ENCODE assay signal across 8 cellular contexts in genomic region chr3:50319872-50320625, GRCh38. TPM values are rescaled to one million over a fixed set of nuclear protein-coding genes. Genes with fewer than 3 reads are reported as not detected.
DNase-seq lines count a peak whose midpoint lies in the region; ATAC-seq, FAIRE-seq and TF ChIP-seq lines count a peak whose summit lies in the region.

No MANE protein-coding gene starts in this region.

- TF ChIP-seq CTCF in GM12878 (IDR thresholded peaks at IDR 0.05 in 2 of 3, conservative IDR thresholded peaks at IDR 0.05 in 1 of 3; ENCODE audit: control insufficient read depth in 2 of 3, extremely low read depth in 1 of 3, insufficient read depth in 1 of 3, low read depth in 3 of 3, low read length in 3 of 3) (no peak), liver (IDR thresholded peaks at IDR 0.05; ENCODE audit: low read depth, low read length, missing input control) (no peak)

- H3K79me2 ChIP-seq in GM12878 (ENCODE audit: control insufficient read depth, insufficient read depth, low read length): peaks cover 5% of the 10 kb centered on the region

- no peaks in the 10 kb centered on the region for H3K36me3 Mint-ChIP-seq in activated CD4-positive, alpha-beta T cell treated with anti-CD3 and anti-CD28 coated beads for 36 hours (ENCODE audit: low read depth)

- no peak overlapping the region for H3K27ac Mint-ChIP-seq in activated CD4-positive, alpha-beta T cell treated with anti-CD3 and anti-CD28 coated beads for 36 hours

- CTCF ChIA-PET in activated CD4-positive, alpha-beta T cell treated with anti-CD3 and anti-CD28 coated beads for 36 hours (lab: Charles Lee): interaction anchor here (0.6 to 2.9 kb wide), 5 partner anchors 14 to 1245 kb away, joined by 3 to 11 read pairs (median 3); partner anchors contain the start of genes HYAL3 and NAA80
- CTCF ChIA-PET in GM12878 (lab: Yijun Ruan, JAX): interaction anchor here (0.7 to 5.1 kb wide), 5 partner anchors 8 to 99 kb away, joined by 3 to 72 read pairs (median 4); partner anchors contain the start of genes RASSF1 and TUSC2

- DNase-seq in activated CD4-positive, alpha-beta T cell treated with anti-CD3 and anti-CD28 coated beads for 36 hours: no peak
- no peak for DNase-seq in activated CD4-positive, alpha-beta T cell treated with anti-CD3 and anti-CD28 coated beads for 1 hour
- no peak for DNase-seq in GM12878 (ENCODE audit: low read depth, low spot score)
- DNase-seq in NCI-H2196 treated with DMSO at 0.1 percent for 48 hours (lab: John Stamatoyannopoulos, UW; ENCODE audit: unreplicated experiment): no peak
- no peak for DNase-seq in NCI-H69 (lab: John Stamatoyannopoulos, UW)

- peak overlapping the region; percentile 70 for H3K4me3 ChIP-seq in GM12878
- peak overlapping the region; percentile 81 to 96 (median 95) for H3K4me3 ChIP-seq in liver (ENCODE audit: low read depth in 1 of 3, low read length in 3 of 3)
- H3K4me3 ChIP-seq in thymus (ENCODE audit: low read length): peak overlapping the region; percentile 75

- H3K36me3 ChIP-seq in GM12878 (ENCODE audit: control insufficient read depth in 2 of 2, insufficient read depth in 2 of 2, low read length in 1 of 2) (peaks cover 0 to 2% of the 10 kb centered on the region in 2 experiments; a peak in 2 of 4 replicates), liver (ENCODE audit: control insufficient read depth in 4 of 4, insufficient read depth in 3 of 4, low read depth in 1 of 4, low read length in 3 of 4) (peaks cover 0 to 10% (median 2%) of the 10 kb centered on the region in 4 donors), thymus (ENCODE audit: control insufficient read depth, insufficient read depth) (peaks cover 5% of the 10 kb centered on the region)

- H3K27ac ChIP-seq in GM12878 (ENCODE audit: control insufficient read depth, insufficient read depth) (peak overlapping the region; percentile 88; the same call in 1 of the 2 replicates), liver (ENCODE audit: low read depth in 1 of 2, low read length in 2 of 2) (peak overlapping the region; percentile 98 to 99), thymus (ENCODE audit: low read depth) (no peak overlapping the region)

- TF ChIP-seq EP300 in GM12878 (IDR thresholded peaks at IDR 0.05; ENCODE audit: borderline replicate concordance in 1 of 2, control insufficient read depth in 1 of 2, low read depth in 2 of 2, low read length in 2 of 2): no peak

- H3K9ac ChIP-seq in GM12878 (ENCODE audit: control insufficient read depth, insufficient read depth, low read length): peak overlapping the region; percentile 83
- H3K9ac ChIP-seq in liver (ENCODE audit: low read depth in 1 of 2, low read length in 2 of 2): peak overlapping the region; percentile 86 to 97

- ATAC-seq in activated CD4-positive, alpha-beta T cell treated with anti-CD3 and anti-CD28 coated beads for 36 hours: no peak
- no peak for ATAC-seq in GM12878
- ATAC-seq in HG02623 (IDR thresholded peaks at IDR 0.05; ENCODE audit: unreplicated experiment): no peak

- no peak for TF ChIP-seq POLR2A in GM12878 (IDR thresholded peaks at IDR 0.05; ENCODE audit: low read depth, low read length)

- no peaks in the 10 kb centered on the region for H3K9me3 Mint-ChIP-seq in activated CD4-positive, alpha-beta T cell treated with anti-CD3 and anti-CD28 coated beads for 36 hours (ENCODE audit: low read depth)

- H3K4me2 ChIP-seq in GM12878 (ENCODE audit: control insufficient read depth, insufficient read depth): peak overlapping the region; percentile 64

- H3K9me3 ChIP-seq in GM12878 (replicated peaks; ENCODE audit: control insufficient read depth, insufficient read depth, low read length): no peaks in the 10 kb centered on the region
- H3K9me3 ChIP-seq in liver (ENCODE audit: control insufficient read depth in 4 of 4, low read length in 3 of 4): no peaks in the 10 kb centered on the region
- no peaks in the 10 kb centered on the region for H3K9me3 ChIP-seq in thymus (ENCODE audit: control insufficient read depth)

- BruUV-seq in GM12878 (replicated peaks; lab: Mats Ljungman, UMichigan): TSS peak; percentile 28

- POLR2A ChIA-PET in activated CD4-positive, alpha-beta T cell treated with anti-CD3 and anti-CD28 coated beads for 36 hours (lab: Charles Lee): interaction anchor here (0.6 to 1.8 kb wide), 3 partner anchors 17 to 1328 kb away, joined by 3 to 4 read pairs (median 3); no protein-coding TSS in a partner anchor
- POLR2A ChIA-PET in GM12878 (lab: Charles Lee): interaction anchor here (0.7 to 2.0 kb wide), 4 partner anchors 16 to 27 kb away, joined by 3 to 12 read pairs (median 4); partner anchors contain the start of genes HYAL3, IFRD2 and NAA80

- RAD21 ChIA-PET in GM12878 (lab: Charles Lee; ENCODE audit: unreplicated experiment): interaction anchor here (0.7 to 1.6 kb wide), 3 partner anchors 17 to 231 kb away, joined by 3 to 6 read pairs (median 3); partner anchors contain the start of genes HYAL3, NAA80 and RBM5

- no peak overlapping the region; the same call in 1 of the 2 replicates for H2AFZ ChIP-seq in GM12878 (ENCODE audit: control insufficient read depth, low read depth, low read length)

- in situ Hi-C loops in GM12878 (cut with MboI): no loop called here

- H4K20me1 ChIP-seq in GM12878 (ENCODE audit: control insufficient read depth, insufficient read depth): no peaks in the 10 kb centered on the region

- TF ChIP-seq RAD21 in GM12878 (IDR thresholded peaks at IDR 0.05; ENCODE audit: insufficient read depth, low read depth, low read length) (no peak), liver (IDR thresholded peaks at IDR 0.05) (no peak)

- WGBS in GM12878 (ENCODE audit: insufficient coverage, insufficient replicate concordance, low lambda C conversion rate, missing lambda C conversion rate): 95% methylated on average over 30 of the region's 30 CpGs
- WGBS in liver: 80% methylated on average over 30 of the region's 30 CpGs
- WGBS in thymus: 98% methylated on average over 30 of the region's 30 CpGs

- intact Hi-C loops in activated CD4-positive, alpha-beta T cell treated with anti-CD3 and anti-CD28 coated beads for 36 hours (cut with DNase I, micrococcal nuclease): loop anchor here (2.0 to 10.0 kb wide), 3 partner anchors 17 to 125 kb away; partner anchors contain the start of gene LSMEM2 (in 1 of the 2)
- intact Hi-C loops in GM12878 (cut with micrococcal nuclease; ENCODE audit: unreplicated experiment): no loop called here

- peaks cover 40% of the 10 kb centered on the region for H3K4me1 Mint-ChIP-seq in activated CD4-positive, alpha-beta T cell treated with anti-CD3 and anti-CD28 coated beads for 36 hours

- H3K27me3 ChIP-seq in GM12878 (replicated peaks in 1 of 2; ENCODE audit: control insufficient read depth in 2 of 2, insufficient read depth in 2 of 2, low read length in 1 of 2) (no peaks in the 10 kb centered on the region), liver (ENCODE audit: control insufficient read depth in 4 of 4, insufficient read depth in 4 of 4, low read length in 3 of 4) (no peaks in the 10 kb centered on the region), thymus (ENCODE audit: control insufficient read depth, insufficient read depth) (no peaks in the 10 kb centered on the region)

- no peaks in the 10 kb centered on the region for H3K27me3 Mint-ChIP-seq in activated CD4-positive, alpha-beta T cell treated with anti-CD3 and anti-CD28 coated beads for 36 hours

- peak overlapping the region; percentile 84 for H3K4me3 Mint-ChIP-seq in activated CD4-positive, alpha-beta T cell treated with anti-CD3 and anti-CD28 coated beads for 36 hours

- SMC1A ChIA-PET in GM12878 (lab: Charles Lee; ENCODE audit: uncharacterized antibody, unreplicated experiment): interaction anchor here (1.5 kb wide), 1 partner anchor 16 kb away, joined by 4 read pairs; no protein-coding TSS in a partner anchor

- H3K4me1 ChIP-seq in GM12878 (ENCODE audit: control insufficient read depth, insufficient read depth, low read length) (peaks cover 23% of the 10 kb centered on the region), liver (ENCODE audit: control insufficient read depth in 4 of 4, insufficient read depth in 4 of 4, low read length in 3 of 4) (peaks cover 15 to 62% (median 53%) of the 10 kb centered on the region in 4 donors), thymus (ENCODE audit: control insufficient read depth, insufficient read depth, low read length) (peaks cover 8% of the 10 kb centered on the region)

- FAIRE-seq in GM12878 (lab: Jason Lieb, UNC): no peak

RNA-seq across cellular contexts. Expression of gene HYAL2, which starts 2.5 kb away (rescaled TPM):
- total RNA-seq in activated CD4-positive, alpha-beta T cell treated with anti-CD3 and anti-CD28 coated beads for 36 hours: 1 to 10 TPM; 4.7 to 5.1 TPM
- total RNA-seq in GM12878 (2013; cell fraction: nucleolus; rRNA removed): 17.5 and 19.1 TPM in 2 replicates
- 17.7 and 21.8 TPM in 2 replicates for total RNA-seq in GM12878 (2014; rRNA removed)
- total RNA-seq in GM12878 (2014; rRNA removed; fragmentation: Illumina TruSeq; extraction: Trizol): 7.6 and 7.7 TPM in 2 replicates
- total RNA-seq in GM12878 (2021): 12.4 and 14.8 TPM in 2 replicates
- 22.0 TPM for polyA plus RNA-seq in GM12878 (2011; ENCODE audit: low read depth)
- 6.0 and 11.0 TPM in 2 replicates for polyA plus RNA-seq in GM12878 (2011; rRNA removed)
- polyA plus RNA-seq in GM12878 (2011; cell fraction: cytosol; rRNA removed): 17.1 and 24.4 TPM in 2 replicates
- 20.1 and 21.1 TPM in 2 replicates for polyA plus RNA-seq in GM12878 (2011; cell fraction: nucleus; rRNA removed)
- polyA plus RNA-seq in GM12878 (2012): 5.0 and 5.8 TPM in 2 replicates
- polyA plus RNA-seq in GM12878 (2014; fragmentation: Illumina TruSeq; extraction: Trizol): 0.87 and 6.4 TPM in 2 replicates
- under 1 TPM; 0.06 to 0.31 TPM for polyA plus RNA-seq in GM12878 (2014; fragmentation: Nextera tagmentation; extraction: Ambion mirVana)
- 14.4 and 21.2 TPM in 2 replicates for polyA plus RNA-seq in GM12878 (2014; rRNA removed)
- 10 to 100 TPM; 17.1 to 17.4 TPM for polyA plus RNA-seq in GM12878 (2016; fragmentation: Nextera tagmentation; extraction: Ambion mirVana)
- 14.8 and 27.1 TPM in 2 replicates for polyA minus RNA-seq in GM12878 (2011; rRNA and poly(A)+ RNA removed)
- 6.5 and 7.4 TPM in 2 replicates for polyA minus RNA-seq in GM12878 (2011; cell fraction: cytosol; rRNA and poly(A)+ RNA removed)
- 12.2 and 21.7 TPM in 2 replicates for polyA minus RNA-seq in GM12878 (2011; cell fraction: nucleus; rRNA and poly(A)+ RNA removed)
- 10 to 100 TPM; 33.5 to 57.6 TPM for total RNA-seq in liver
- polyA plus RNA-seq in liver: 10 to 100 TPM; 19.5 to 32.9 TPM
- 32.7 TPM for polyA plus RNA-seq in thymus

RNA-seq across cellular contexts. Expression of gene TUSC2, which starts 8.0 kb away (rescaled TPM):
- total RNA-seq in activated CD4-positive, alpha-beta T cell treated with anti-CD3 and anti-CD28 coated beads for 36 hours: 10 to 100 TPM; 15.0 to 17.1 TPM
- total RNA-seq in GM12878 (2013; cell fraction: nucleolus; rRNA removed): 4.4 and 6.3 TPM in 2 replicates
- total RNA-seq in GM12878 (2014; rRNA removed) (31.1 and 34.7 TPM in 2 replicates), GM12878 (2014; rRNA removed; fragmentation: Illumina TruSeq; extraction: Trizol) (17.7 and 18.0 TPM in 2 replicates), GM12878 (2021) (33.8 and 34.5 TPM in 2 replicates), liver (10 to 100 TPM; 12.7 to 14.3 TPM)
- polyA plus RNA-seq in GM12878 (2011; ENCODE audit: low read depth): 14.4 TPM
- polyA plus RNA-seq in GM12878 (2011; rRNA removed) (24.3 and 37.8 TPM in 2 replicates), GM12878 (2014; fragmentation: Illumina TruSeq; extraction: Trizol) (24.3 and 27.0 TPM in 2 replicates), GM12878 (2014; fragmentation: Nextera tagmentation; extraction: Ambion mirVana) (10 to 100 TPM in 1 of 2 experiments, 1 to 10 TPM in 1; 4.0 to 10.2 TPM), GM12878 (2014; rRNA removed) (69.4 and 79.5 TPM in 2 replicates), GM12878 (2016; fragmentation: Nextera tagmentation; extraction: Ambion mirVana) (10 to 100 TPM; 71.1 to 73.8 TPM), liver (10 to 100 TPM; 29.0 to 37.7 TPM), thymus (27.5 TPM)
- polyA plus RNA-seq in GM12878 (2011; cell fraction: cytosol; rRNA removed): 45.3 and 51.3 TPM in 2 replicates
- polyA plus RNA-seq in GM12878 (2011; cell fraction: nucleus; rRNA removed): 20.5 and 21.8 TPM in 2 replicates
- 21.3 and 26.7 TPM in 2 replicates for polyA plus RNA-seq in GM12878 (2012)
- 14.0 and 16.5 TPM in 2 replicates for polyA minus RNA-seq in GM12878 (2011; rRNA and poly(A)+ RNA removed)
- polyA minus RNA-seq in GM12878 (2011; cell fraction: cytosol; rRNA and poly(A)+ RNA removed): 4.1 and 4.5 TPM in 2 replicates
- polyA minus RNA-seq in GM12878 (2011; cell fraction: nucleus; rRNA and poly(A)+ RNA removed): 6.2 and 7.7 TPM in 2 replicates

RNA-seq across cellular contexts. Expression of gene HYAL1, which starts 16.7 kb away (rescaled TPM):
- under 1 TPM in 1 of 2 experiments, not detected in 1; 0.37 TPM for total RNA-seq in activated CD4-positive, alpha-beta T cell treated with anti-CD3 and anti-CD28 coated beads for 36 hours
- 0.65 and 0.91 TPM in 2 replicates for total RNA-seq in GM12878 (2013; cell fraction: nucleolus; rRNA removed)
- total RNA-seq in GM12878 (2014; rRNA removed): 0.06 and 0.33 TPM in 2 replicates
- total RNA-seq in GM12878 (2014; rRNA removed; fragmentation: Illumina TruSeq; extraction: Trizol): 0.09 and 0.36 TPM in 2 replicates
- 0.40 and 0.49 TPM in 2 replicates for total RNA-seq in GM12878 (2021)
- not detected for polyA plus RNA-seq in GM12878 (2011; ENCODE audit: low read depth)
- 0.04 and 0.07 TPM in 2 replicates for polyA plus RNA-seq in GM12878 (2011; rRNA removed)
- polyA plus RNA-seq in GM12878 (2011; cell fraction: cytosol; rRNA removed): 0.03 TPM in 2 replicates
- polyA plus RNA-seq in GM12878 (2011; cell fraction: nucleus; rRNA removed): 0.25 and 0.37 TPM in 2 replicates
- polyA plus RNA-seq in GM12878 (2012): 0.20 and 0.25 TPM in 2 replicates
- polyA plus RNA-seq in GM12878 (2014; fragmentation: Illumina TruSeq; extraction: Trizol): 0.07 TPM in 1 of 2 replicates, not detected in the other
- not detected for polyA plus RNA-seq in GM12878 (2014; fragmentation: Nextera tagmentation; extraction: Ambion mirVana)
- polyA plus RNA-seq in GM12878 (2014; rRNA removed): 0.13 and 0.20 TPM in 2 replicates
- under 1 TPM; 0.23 to 0.55 TPM for polyA plus RNA-seq in GM12878 (2016; fragmentation: Nextera tagmentation; extraction: Ambion mirVana)
- polyA minus RNA-seq in GM12878 (2011; rRNA and poly(A)+ RNA removed): 0.26 TPM in 1 of 2 replicates, not detected in the other
- polyA minus RNA-seq in GM12878 (2011; cell fraction: cytosol; rRNA and poly(A)+ RNA removed): 3.2 TPM in 1 of 2 replicates, not detected in the other
- polyA minus RNA-seq in GM12878 (2011; cell fraction: nucleus; rRNA and poly(A)+ RNA removed): 1.1 TPM in 1 of 2 replicates, not detected in the other
- 100 to 1,000 TPM in 1 of 2 donors, 10 to 100 TPM in 1; 87.6 to 155 TPM for total RNA-seq in liver
- polyA plus RNA-seq in liver: 100 to 1,000 TPM in 1 of 2 donors, 10 to 100 TPM in 1; 82.3 to 156 TPM
- polyA plus RNA-seq in thymus: 1.8 TPM

RNA-seq across cellular contexts. Expression of gene RASSF1, which starts 20.6 kb away (rescaled TPM):
- total RNA-seq in activated CD4-positive, alpha-beta T cell treated with anti-CD3 and anti-CD28 coated beads for 36 hours: 10 to 100 TPM; 30.8 to 50.7 TPM
- total RNA-seq in GM12878 (2013; cell fraction: nucleolus; rRNA removed): 67.1 and 75.3 TPM in 2 replicates
- 39.3 and 40.1 TPM in 2 replicates for total RNA-seq in GM12878 (2014; rRNA removed)
- total RNA-seq in GM12878 (2014; rRNA removed; fragmentation: Illumina TruSeq; extraction: Trizol): 15.7 and 16.1 TPM in 2 replicates
- total RNA-seq in GM12878 (2021): 30.9 and 35.2 TPM in 2 replicates
- polyA plus RNA-seq in GM12878 (2011; ENCODE audit: low read depth): 19.6 TPM
- 36.4 and 59.6 TPM in 2 replicates for polyA plus RNA-seq in GM12878 (2011; rRNA removed)
- polyA plus RNA-seq in GM12878 (2011; cell fraction: cytosol; rRNA removed): 62.1 and 82.5 TPM in 2 replicates
- 136 and 141 TPM in 2 replicates for polyA plus RNA-seq in GM12878 (2011; cell fraction: nucleus; rRNA removed)
- 38.7 and 39.3 TPM in 2 replicates for polyA plus RNA-seq in GM12878 (2012)
- polyA plus RNA-seq in GM12878 (2014; fragmentation: Illumina TruSeq; extraction: Trizol): 9.6 and 18.5 TPM in 2 replicates
- polyA plus RNA-seq in GM12878 (2014; fragmentation: Nextera tagmentation; extraction: Ambion mirVana): 10 to 100 TPM in 1 of 2 experiments, 1 to 10 TPM in 1; 4.4 to 10.3 TPM
- polyA plus RNA-seq in GM12878 (2014; rRNA removed): 54.1 and 61.3 TPM in 2 replicates
- polyA plus RNA-seq in GM12878 (2016; fragmentation: Nextera tagmentation; extraction: Ambion mirVana): 10 to 100 TPM; 48.7 to 49.1 TPM
- polyA minus RNA-seq in GM12878 (2011; rRNA and poly(A)+ RNA removed): 16.2 and 26.6 TPM in 2 replicates
- polyA minus RNA-seq in GM12878 (2011; cell fraction: cytosol; rRNA and poly(A)+ RNA removed): 9.3 and 11.9 TPM in 2 replicates
- polyA minus RNA-seq in GM12878 (2011; cell fraction: nucleus; rRNA and poly(A)+ RNA removed): 22.7 and 30.4 TPM in 2 replicates
- total RNA-seq in liver: 10 to 100 TPM; 12.2 to 13.2 TPM
- polyA plus RNA-seq in liver: 10 to 100 TPM in 1 of 2 donors, 1 to 10 TPM in 1; 6.5 to 10.3 TPM
- 40.3 TPM for polyA plus RNA-seq in thymus

RNA-seq across cellular contexts. Expression of gene HYAL3, which starts 20.8 kb away (rescaled TPM):
- 1 to 10 TPM; 4.5 to 5.4 TPM for total RNA-seq in activated CD4-positive, alpha-beta T cell treated with anti-CD3 and anti-CD28 coated beads for 36 hours
- 4.9 and 6.0 TPM in 2 replicates for total RNA-seq in GM12878 (2013; cell fraction: nucleolus; rRNA removed)
- total RNA-seq in GM12878 (2014; rRNA removed) (3.6 and 4.0 TPM in 2 replicates), GM12878 (2014; rRNA removed; fragmentation: Illumina TruSeq; extraction: Trizol) (2.0 and 2.4 TPM in 2 replicates), GM12878 (2021) (2.8 and 3.9 TPM in 2 replicates), liver (1 to 10 TPM; 1.9 to 6.6 TPM)
- 0.59 TPM for polyA plus RNA-seq in GM12878 (2011; ENCODE audit: low read depth)
- polyA plus RNA-seq in GM12878 (2011; rRNA removed) (0.94 and 1.4 TPM in 2 replicates), GM12878 (2014; fragmentation: Illumina TruSeq; extraction: Trizol) (0.49 and 1.8 TPM in 2 replicates), GM12878 (2014; fragmentation: Nextera tagmentation; extraction: Ambion mirVana) (under 1 TPM; 0.37 TPM), GM12878 (2014; rRNA removed) (3.7 and 4.0 TPM in 2 replicates), GM12878 (2016; fragmentation: Nextera tagmentation; extraction: Ambion mirVana) (1 to 10 TPM; 4.1 to 4.2 TPM), liver (1 to 10 TPM; 1.8 to 2.0 TPM), thymus (2.5 TPM)
- 3.3 and 4.1 TPM in 2 replicates for polyA plus RNA-seq in GM12878 (2011; cell fraction: cytosol; rRNA removed)
- 6.3 and 6.4 TPM in 2 replicates for polyA plus RNA-seq in GM12878 (2011; cell fraction: nucleus; rRNA removed)
- polyA plus RNA-seq in GM12878 (2012): 1.0 and 1.6 TPM in 2 replicates
- polyA minus RNA-seq in GM12878 (2011; rRNA and poly(A)+ RNA removed): 1.0 and 4.2 TPM in 2 replicates
- polyA minus RNA-seq in GM12878 (2011; cell fraction: cytosol; rRNA and poly(A)+ RNA removed): 1.5 and 1.6 TPM in 2 replicates
- 4.2 and 5.4 TPM in 2 replicates for polyA minus RNA-seq in GM12878 (2011; cell fraction: nucleus; rRNA and poly(A)+ RNA removed)

Comparison
In these comparisons a context has a peak if more than half of its experiments do, and no peak if none do; other contexts are left out.
1. RNA of gene HYAL1, which starts 16.7 kb away (total RNA-seq): 87.6 to 155 TPM in liver; 0.37 TPM in activated CD4-positive, alpha-beta T cell treated with anti-CD3 and anti-CD28 coated beads for 36 hours and 0.06 to 0.91 TPM in GM12878; every median in the first group is over 10 times any median in the second.
2. Peak in every context shown above with its lines, with median percentiles within 50 percentile points of each other: H3K4me3 ChIP-seq.